ENCODE assay signal across 1 cellular context in the genomic region with DNA sequence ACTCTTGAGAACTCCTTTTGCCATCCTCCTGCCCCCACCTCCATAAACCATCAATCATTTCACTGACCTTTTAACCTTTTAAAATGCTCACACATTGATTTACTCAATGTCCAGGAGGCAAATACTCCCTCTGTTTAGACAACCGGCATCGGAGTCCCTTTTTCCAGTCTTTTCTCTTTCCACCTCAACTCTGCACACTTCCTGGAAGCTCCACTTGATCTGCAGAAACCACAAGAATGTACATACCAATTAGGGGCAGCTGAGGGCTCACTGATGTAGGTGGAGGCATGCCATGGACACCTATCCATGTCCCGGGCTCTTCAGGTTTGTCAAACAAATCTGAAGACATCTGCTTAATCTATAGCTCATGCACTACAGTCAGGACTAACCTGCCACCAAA.
TF ChIP-seq lines count a peak whose summit lies in the region.

No MANE protein-coding gene starts in this region.

TF ChIP-seq in SK-N-SH, 30 proteins besides CTCF, POLR2A, EP300 and RAD21 (continued from another document):
- TF ChIP-seq, protein P1, sequence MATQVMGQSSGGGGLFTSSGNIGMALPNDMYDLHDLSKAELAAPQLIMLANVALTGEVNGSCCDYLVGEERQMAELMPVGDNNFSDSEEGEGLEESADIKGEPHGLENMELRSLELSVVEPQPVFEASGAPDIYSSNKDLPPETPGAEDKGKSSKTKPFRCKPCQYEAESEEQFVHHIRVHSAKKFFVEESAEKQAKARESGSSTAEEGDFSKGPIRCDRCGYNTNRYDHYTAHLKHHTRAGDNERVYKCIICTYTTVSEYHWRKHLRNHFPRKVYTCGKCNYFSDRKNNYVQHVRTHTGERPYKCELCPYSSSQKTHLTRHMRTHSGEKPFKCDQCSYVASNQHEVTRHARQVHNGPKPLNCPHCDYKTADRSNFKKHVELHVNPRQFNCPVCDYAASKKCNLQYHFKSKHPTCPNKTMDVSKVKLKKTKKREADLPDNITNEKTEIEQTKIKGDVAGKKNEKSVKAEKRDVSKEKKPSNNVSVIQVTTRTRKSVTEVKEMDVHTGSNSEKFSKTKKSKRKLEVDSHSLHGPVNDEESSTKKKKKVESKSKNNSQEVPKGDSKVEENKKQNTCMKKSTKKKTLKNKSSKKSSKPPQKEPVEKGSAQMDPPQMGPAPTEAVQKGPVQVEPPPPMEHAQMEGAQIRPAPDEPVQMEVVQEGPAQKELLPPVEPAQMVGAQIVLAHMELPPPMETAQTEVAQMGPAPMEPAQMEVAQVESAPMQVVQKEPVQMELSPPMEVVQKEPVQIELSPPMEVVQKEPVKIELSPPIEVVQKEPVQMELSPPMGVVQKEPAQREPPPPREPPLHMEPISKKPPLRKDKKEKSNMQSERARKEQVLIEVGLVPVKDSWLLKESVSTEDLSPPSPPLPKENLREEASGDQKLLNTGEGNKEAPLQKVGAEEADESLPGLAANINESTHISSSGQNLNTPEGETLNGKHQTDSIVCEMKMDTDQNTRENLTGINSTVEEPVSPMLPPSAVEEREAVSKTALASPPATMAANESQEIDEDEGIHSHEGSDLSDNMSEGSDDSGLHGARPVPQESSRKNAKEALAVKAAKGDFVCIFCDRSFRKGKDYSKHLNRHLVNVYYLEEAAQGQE (IDR thresholded peaks at IDR 0.05; ENCODE audit: low read depth, low read length): no peak
- TF ChIP-seq EZH2phosphoT487 (IDR thresholded peaks at IDR 0.05; ENCODE audit: borderline replicate concordance, low read depth): no peak
